In genomic region chr1:198253668-198254067, GRCh38 we compare ENCODE assay signal across 8 cellular contexts.
DNase-seq lines count a peak whose midpoint lies in the region; ATAC-seq and TF ChIP-seq lines count a peak whose summit lies in the region.

No MANE protein-coding gene starts in this region.

- H3K9me3 ChIP-seq in RWPE2 (ENCODE audit: severe bottlenecking) (no peaks in the 10 kb centered on the region), left ventricle myocardium inferior (replicated peaks) (no peaks in the 10 kb centered on the region)

- in situ Hi-C loops in ACHN (cut with HindIII; ENCODE audit: low pct_ligation_motif_present, low pct_unique_long_range_greater_than_20kb, low sequenced_read_pairs), result no loop called here

- H3K4me3 ChIP-seq in RWPE2 (ENCODE audit: severe bottlenecking), result no peak overlapping the region
- no peak overlapping the region for H3K4me3 ChIP-seq in left ventricle myocardium inferior

- intact Hi-C loops in left ventricle myocardium inferior (cut with micrococcal nuclease), result no loop called here

- H3K36me3 ChIP-seq in RWPE2 (ENCODE audit: low read depth) (peaks cover 11% of the 10 kb centered on the region; the same call in 1 of the 2 replicates), left ventricle myocardium inferior (no peaks in the 10 kb centered on the region)

- DNase-seq in ACHN (peak; percentile 21), RWPE2 (ENCODE audit: low spot score) (no peak), left ventricle myocardium inferior (peak; percentile 14), DMS 273 treated with DMSO at 0.1 percent for 48 hours (lab: John Stamatoyannopoulos, UW) (no peak), NK-92 (lab: John Stamatoyannopoulos, UW; ENCODE audit: unreplicated experiment) (no peak), COR-L47 (lab: John Stamatoyannopoulos, UW) (no peak)

- peak overlapping the region; percentile 64 for H3K27ac ChIP-seq in RWPE2 (ENCODE audit: poor library complexity, severe bottlenecking)
- peak overlapping the region; percentile 62 for H3K27ac ChIP-seq in left ventricle myocardium inferior (replicated peaks)

- H3K27me3 ChIP-seq in RWPE2 (ENCODE audit: insufficient read depth, poor library complexity, severe bottlenecking) (no peaks in the 10 kb centered on the region), left ventricle myocardium inferior (ENCODE audit: low read depth) (no peaks in the 10 kb centered on the region)

- no peak for TF ChIP-seq CTCF in RWPE2 (IDR thresholded peaks at IDR 0.05; ENCODE audit: poor library complexity, severe bottlenecking)
- TF ChIP-seq CTCF in left ventricle myocardium inferior (IDR thresholded peaks at IDR 0.05; ENCODE audit: borderline replicate concordance), result no peak

- ATAC-seq in GM18870 (IDR thresholded peaks at IDR 0.05; ENCODE audit: unreplicated experiment), result peak; percentile 95
- ATAC-seq in HG02981 (IDR thresholded peaks at IDR 0.05; ENCODE audit: unreplicated experiment), result peak; percentile 97
- ATAC-seq in RWPE2 (ENCODE audit: low read depth), result peak; percentile 92

- H3K4me1 ChIP-seq in RWPE2 (ENCODE audit: insufficient read depth, poor library complexity, severe bottlenecking), result peaks cover 26% of the 10 kb centered on the region
- peaks cover 43% of the 10 kb centered on the region for H3K4me1 ChIP-seq in left ventricle myocardium inferior

Comparison
In these comparisons a context has a peak if more than half of its experiments do, and no peak if none do; other contexts are left out.
1. DNase-seq: peak in ACHN (single experiment) and left ventricle myocardium inferior (single experiment); none in RWPE2 (single experiment), DMS 273 treated with DMSO at 0.1 percent for 48 hours (single experiment), NK-92 (single experiment) and COR-L47 (single experiment).
2. Peak in every context shown above with its lines, with median percentiles within 50 percentile points of each other: ATAC-seq.